29 cellular contexts compared by ENCODE assay signal in genomic region chr6:73666393-73666792, GRCh38. TPM values are rescaled to one million over a fixed set of nuclear protein-coding genes. Genes with fewer than 3 reads are reported as not detected.
DNase-seq lines count a peak whose midpoint lies in the region; ATAC-seq and TF ChIP-seq lines count a peak whose summit lies in the region.
"Had no signal": no experiment of that assay in that cellular context is flagged by ENCODE, and none has a peak within 500 bp of the region (broad histone marks: within the 10 kb centered on the region; RNA-seq: fewer than 3 reads in every experiment).

No MANE protein-coding gene starts in this region.

- no peaks in the 10 kb centered on the region for H3K36me3 ChIP-seq in brain microvascular endothelial cell (replicated peaks)
- H3K36me3 ChIP-seq in ovary: no peaks in the 10 kb centered on the region
- H3K36me3 ChIP-seq: MG63, Peyer's patch, upper lobe of right lung had no signal

- H3K9me3 ChIP-seq in ovary: no peaks in the 10 kb centered on the region
- H3K9me3 ChIP-seq: MG63, Peyer's patch, upper lobe of right lung had no signal

- DNase-seq in DMS53 (lab: John Stamatoyannopoulos, UW) (peak; percentile 56), DMS53 treated with DMSO at 0.1 percent for 48 hours (lab: John Stamatoyannopoulos, UW; ENCODE audit: unreplicated experiment) (no peak), brain microvascular endothelial cell (peak; percentile 30), lung microvascular endothelial cell (ENCODE audit: low read depth in 2 of 2) (peak; percentile 64 to 90), ovary (no peak), cortex of kidney (lab: John Stamatoyannopoulos, UW) (no peak), CD14-positive monocyte (ENCODE audit: low spot score) (no peak)
- no peak for DNase-seq in natural killer cell treated with Interleukin-12 subunit alpha and Interleukin-12 subunit beta and Interleukin-15 and Interleukin-18, amount 100 ng/mL, for 72 hours (ENCODE audit: low spot score)
- DNase-seq: 8988T; activated CD4-positive, alpha-beta memory T cell treated with anti-CD3 and anti-CD28 coated beads, Interleukin-2, amount 10 ng/mL, durations not matched to agents 7 days and 5 days; activated CD8-positive, alpha-beta memory T cell treated with anti-CD3 and anti-CD28 coated beads, Interleukin-2, amount 50 U/mL, for 4 hours; activated naive CD4-positive, alpha-beta T cell treated with anti-CD3 and anti-CD28 coated beads, Interleukin-2, amount 50 U/mL, for 16 hours; amygdala; CD4-positive, alpha-beta T cell; effector memory CD4-positive, alpha-beta T cell; H7; MG63; NCI-H1105; NCI-H187 treated with DMSO at 0.1 percent for 48 hours; NCI-H2227 treated with DMSO at 0.1 percent for 48 hours; NCI-H526 treated with DMSO at 0.1 percent for 48 hours; NK-92 treated with Interleukin-12 subunit alpha and Interleukin-12 subunit beta, amount 100 ng/mL, for 24 hours; Peyer's patch; SHP77; stimulated activated CD4-positive, alpha-beta T cell treated with anti-CD3 and anti-CD28 coated beads, Interleukin-4, amount 100 ng/mL, for 4 hours; upper lobe of right lung had no signal

- no peak for TF ChIP-seq POLR2A in ovary (IDR thresholded peaks at IDR 0.05)

- no peak for ATAC-seq in natural killer cell treated with Interleukin-12 subunit alpha and Interleukin-12 subunit beta and Interleukin-15 and Interleukin-18, amount 100 ng/mL, for 72 hours
- ATAC-seq: sciatic nerve, upper lobe of right lung had no signal

- H3K4me1 ChIP-seq in ovary (ENCODE audit: insufficient read depth): no peaks in the 10 kb centered on the region
- H3K4me1 ChIP-seq: Peyer's patch, upper lobe of right lung had no signal

- H3K36me3 Mint-ChIP-seq in natural killer cell treated with Interleukin-12 subunit alpha and Interleukin-12 subunit beta and Interleukin-15 and Interleukin-18, amount 100 ng/mL, for 72 hours: no peaks in the 10 kb centered on the region
- H3K36me3 Mint-ChIP-seq in CD14-positive monocyte: no peaks in the 10 kb centered on the region

- in situ Hi-C loops in brain microvascular endothelial cell (cut with HindIII; ENCODE audit: low pct_ligation_motif_present, low sequenced_read_pairs): no loop called here

- peaks cover 23 to 25% of the 10 kb centered on the region in 2 donors for H3K27me3 Mint-ChIP-seq in natural killer cell treated with Interleukin-12 subunit alpha and Interleukin-12 subunit beta and Interleukin-15 and Interleukin-18, amount 100 ng/mL, for 72 hours
- H3K27me3 Mint-ChIP-seq in CD14-positive monocyte (ENCODE audit: low read depth in 3 of 3): peaks cover 0 to 3% (median 0%) of the 10 kb centered on the region in 3 donors

- H3K9me3 Mint-ChIP-seq in natural killer cell treated with Interleukin-12 subunit alpha and Interleukin-12 subunit beta and Interleukin-15 and Interleukin-18, amount 100 ng/mL, for 72 hours: no peaks in the 10 kb centered on the region
- no peaks in the 10 kb centered on the region for H3K9me3 Mint-ChIP-seq in CD14-positive monocyte
- H3K9me3 Mint-ChIP-seq: activated CD4-positive, alpha-beta memory T cell treated with anti-CD3 and anti-CD28 coated beads, Interleukin-2, amount 10 ng/mL, durations not matched to agents 7 days and 5 days; CD4-positive, alpha-beta T cell had no signal

- no peaks in the 10 kb centered on the region for H3K27me3 ChIP-seq in brain microvascular endothelial cell (replicated peaks)
- H3K27me3 ChIP-seq in ovary: no peaks in the 10 kb centered on the region
- H3K27me3 ChIP-seq: MG63, Peyer's patch, upper lobe of right lung had no signal

- H3K27ac ChIP-seq in brain microvascular endothelial cell (no peak overlapping the region), ovary (no peak overlapping the region)
- H3K27ac ChIP-seq: KMS-11, upper lobe of right lung had no signal

- TF ChIP-seq CTCF in brain microvascular endothelial cell (IDR thresholded peaks at IDR 0.05; ENCODE audit: low read depth, low read length, missing control alignments) (no peak), ovary (IDR thresholded peaks at IDR 0.05) (no peak), CD14-positive monocyte (IDR thresholded peaks at IDR 0.05) (no peak)

- no peak overlapping the region for H3K4me3 Mint-ChIP-seq in natural killer cell treated with Interleukin-12 subunit alpha and Interleukin-12 subunit beta and Interleukin-15 and Interleukin-18, amount 100 ng/mL, for 72 hours
- no peak overlapping the region for H3K4me3 Mint-ChIP-seq in CD14-positive monocyte
- H3K4me3 Mint-ChIP-seq: activated CD4-positive, alpha-beta memory T cell treated with anti-CD3 and anti-CD28 coated beads, Interleukin-2, amount 10 ng/mL, durations not matched to agents 7 days and 5 days; CD4-positive, alpha-beta T cell had no signal

- H3K4me3 ChIP-seq in brain microvascular endothelial cell (ENCODE audit: low read depth, low read length) (no peak overlapping the region), ovary (no peak overlapping the region)
- H3K4me3 ChIP-seq: MG63, Peyer's patch, upper lobe of right lung had no signal

- H3K4me1 Mint-ChIP-seq in natural killer cell treated with Interleukin-12 subunit alpha and Interleukin-12 subunit beta and Interleukin-15 and Interleukin-18, amount 100 ng/mL, for 72 hours (ENCODE audit: low read depth in 2 of 2): peaks cover 0 to 5% of the 10 kb centered on the region in 2 donors
- peaks cover 8% of the 10 kb centered on the region for H3K4me1 Mint-ChIP-seq in CD14-positive monocyte

- 54 to 66% (median 66%) methylated on average over 2 of the region's 2 CpGs for WGBS in ovary, 3 donors

- no peak overlapping the region for H3K27ac Mint-ChIP-seq in natural killer cell treated with Interleukin-12 subunit alpha and Interleukin-12 subunit beta and Interleukin-15 and Interleukin-18, amount 100 ng/mL, for 72 hours
- no peak overlapping the region for H3K27ac Mint-ChIP-seq in CD14-positive monocyte
- H3K27ac Mint-ChIP-seq: activated CD4-positive, alpha-beta memory T cell treated with anti-CD3 and anti-CD28 coated beads, Interleukin-2, amount 10 ng/mL, durations not matched to agents 7 days and 5 days; CD4-positive, alpha-beta T cell; progenitor cell of endocrine pancreas had no signal

- intact Hi-C loops in ovary (cut with DNase I) (no loop called here), CD14-positive monocyte (cut with micrococcal nuclease) (no loop called here)

- no peak for TF ChIP-seq EP300 in ovary (IDR thresholded peaks at IDR 0.05)

RNA-seq across cellular contexts. Expression of gene SLC17A5, which starts 12.6 kb away (rescaled TPM):
- total RNA-seq in lung microvascular endothelial cell (21.4 and 28.0 TPM in 2 replicates), ovary (10 to 100 TPM in 1 of 7 donors, 1 to 10 TPM in 6; 6.3 to 18.3 (median 7.0) TPM)
- 1 to 10 TPM; 6.0 to 6.9 TPM for total RNA-seq in natural killer cell treated with Interleukin-12 subunit alpha and Interleukin-12 subunit beta and Interleukin-15 and Interleukin-18, amount 100 ng/mL, for 72 hours
- polyA plus RNA-seq in ovary (10 to 100 TPM in 1 of 2 donors, 1 to 10 TPM in 1; 4.3 to 15.5 TPM), CD14-positive monocyte (10 to 100 TPM in 1 of 2 donors, 1 to 10 TPM in 1; 9.4 to 11.6 TPM)

RNA-seq across cellular contexts. Expression of gene CD109, which starts 29.6 kb away (rescaled TPM):
- 1.2 and 6.5 TPM in 2 replicates for total RNA-seq in lung microvascular endothelial cell
- 1 to 10 TPM in 1 of 2 donors, under 1 TPM in 1; 0.43 to 2.2 TPM for total RNA-seq in natural killer cell treated with Interleukin-12 subunit alpha and Interleukin-12 subunit beta and Interleukin-15 and Interleukin-18, amount 100 ng/mL, for 72 hours
- 1 to 10 TPM; 1.5 to 5.3 (median 3.2) TPM for total RNA-seq in ovary
- 1 to 10 TPM; 1.2 to 5.8 TPM for polyA plus RNA-seq in ovary
- polyA plus RNA-seq in CD14-positive monocyte: under 1 TPM; 0.17 to 0.30 TPM

Comparison
In these comparisons a context has a peak if more than half of its experiments do, and no peak if none do; other contexts are left out.
1. DNase-seq: peak in DMS53 (single experiment), brain microvascular endothelial cell (single experiment) and lung microvascular endothelial cell (2 of 2); none in DMS53 treated with DMSO at 0.1 percent for 48 hours (single experiment), natural killer cell treated with Interleukin-12 subunit alpha and Interleukin-12 subunit beta and Interleukin-15 and Interleukin-18, amount 100 ng/mL, for 72 hours (single experiment), ovary (0 of 5), cortex of kidney (single experiment) and CD14-positive monocyte (single experiment).